8 cellular contexts compared by ENCODE assay signal in genomic region chr6:157272866-157273755, GRCh38. TPM values are rescaled to one million over a fixed set of nuclear protein-coding genes. Genes with fewer than 3 reads are reported as not detected.
A peak's percentile ranks its signal among the peaks of the same experiment; 100 is the strongest.
DNase-seq lines count a peak whose midpoint lies in the region; ATAC-seq lines count a peak whose summit lies in the region.

No MANE protein-coding gene starts in this region.

- no peaks in the 10 kb centered on the region for H3K27me3 Mint-ChIP-seq in activated naive CD8-positive, alpha-beta T cell treated with anti-CD3 and anti-CD28 coated beads, Interleukin-2, amount 50 U/mL, for 24 hours

- H3K4me1 ChIP-seq in GM23248 (ENCODE audit: insufficient read depth), result peaks cover 13% of the 10 kb centered on the region
- H3K4me1 ChIP-seq in neuronal stem cell (ENCODE audit: control insufficient read depth in 2 of 2, insufficient read depth in 1 of 2, low read depth in 1 of 2, low read length in 2 of 2), result peaks cover 0 to 8% of the 10 kb centered on the region in 2 donors

- DNase-seq in GM23248 (peak; percentile 43), NCI-H345 treated with DMSO at 0.1 percent for 48 hours (lab: John Stamatoyannopoulos, UW; ENCODE audit: unreplicated experiment) (peak; percentile 24), neuronal stem cell (ENCODE audit: low spot score) (no peak), UCSD-AML1 (lab: John Stamatoyannopoulos, UW; ENCODE audit: unreplicated experiment) (no peak), DMS 273 (lab: John Stamatoyannopoulos, UW; ENCODE audit: unreplicated experiment) (no peak)
- peak; percentile 12 for DNase-seq in activated naive CD8-positive, alpha-beta T cell treated with anti-CD3 and anti-CD28 coated beads, Interleukin-2, amount 50 U/mL, for 24 hours

- 39 to 43% methylated on average over 16 to 19 of the region's 19 CpGs for WGBS in GM23248 (ENCODE audit: low coverage in 1 of 2, low lambda C conversion rate in 2 of 2, missing lambda C conversion rate in 2 of 2), 2 experiments
- WGBS in neuronal stem cell (ENCODE audit: extremely low coverage in 2 of 2, insufficient read length in 2 of 2, insufficient replicate concordance in 1 of 2), 2 donors, result no CpG with 5 or more reads among the region's 19 CpGs

- H3K14ac ChIP-seq in neuronal stem cell (ENCODE audit: low read length), result no peak overlapping the region

- no peak overlapping the region for H3K4me3 Mint-ChIP-seq in activated naive CD8-positive, alpha-beta T cell treated with anti-CD3 and anti-CD28 coated beads, Interleukin-2, amount 50 U/mL, for 24 hours

- no peak overlapping the region for H2BK12ac ChIP-seq in neuronal stem cell (ENCODE audit: low read length)

- no peaks in the 10 kb centered on the region for H3K9me2 ChIP-seq in GM23248 (ENCODE audit: insufficient read depth)

- H2AFZ ChIP-seq in GM23248, result peak overlapping the region; percentile 92
- H2AFZ ChIP-seq in neuronal stem cell (ENCODE audit: low read length), result peak overlapping the region; percentile 100

- H3K9me3 ChIP-seq in GM23248 (ENCODE audit: low read depth) (no peaks in the 10 kb centered on the region), neuronal stem cell (replicated peaks in 1 of 2; ENCODE audit: control insufficient read depth in 2 of 2, insufficient read depth in 1 of 2, low read depth in 1 of 2, low read length in 2 of 2) (peaks cover 0 to 5% of the 10 kb centered on the region in 2 donors)

- H3K79me1 ChIP-seq in neuronal stem cell (ENCODE audit: low read depth, low read length), result no peaks in the 10 kb centered on the region

- H3K27me3 ChIP-seq in GM23248 (replicated peaks; ENCODE audit: insufficient read depth) (no peaks in the 10 kb centered on the region), neuronal stem cell (ENCODE audit: control insufficient read depth in 3 of 3, insufficient read depth in 3 of 3, low read depth in 1 of 3, low read length in 3 of 3) (peaks cover 0 to 28% (median 10%) of the 10 kb centered on the region in 3 experiments)

- H3K36me3 Mint-ChIP-seq in activated naive CD8-positive, alpha-beta T cell treated with anti-CD3 and anti-CD28 coated beads, Interleukin-2, amount 50 U/mL, for 24 hours (ENCODE audit: low read depth), result no peaks in the 10 kb centered on the region

- no peaks in the 10 kb centered on the region for H3K79me2 ChIP-seq in GM23248 (ENCODE audit: insufficient read depth)

- no peak overlapping the region for H3K4me2 ChIP-seq in GM23248 (ENCODE audit: unreplicated experiment)
- no peak overlapping the region for H3K4me2 ChIP-seq in neuronal stem cell (ENCODE audit: insufficient read depth, low read length, poor library complexity, severe bottlenecking)

- no peaks in the 10 kb centered on the region for H4K20me1 ChIP-seq in GM23248 (ENCODE audit: insufficient read depth)

- no peak overlapping the region for H3K27ac ChIP-seq in GM23248
- no peak overlapping the region for H3K27ac ChIP-seq in neuronal stem cell (replicated peaks; ENCODE audit: low read length)

- H3K23ac ChIP-seq in neuronal stem cell (ENCODE audit: low read depth, low read length, poor library complexity), result no peak overlapping the region

- H3K36me3 ChIP-seq in GM23248 (ENCODE audit: low read depth) (no peaks in the 10 kb centered on the region), neuronal stem cell (replicated peaks in 1 of 2; ENCODE audit: control insufficient read depth in 2 of 2, insufficient read depth in 2 of 2, low read length in 2 of 2) (no peaks in the 10 kb centered on the region)

- in situ Hi-C loops in GM23248 (cut with MboI), result no loop called here

- peaks cover 10% of the 10 kb centered on the region for H3K9me3 Mint-ChIP-seq in activated naive CD8-positive, alpha-beta T cell treated with anti-CD3 and anti-CD28 coated beads, Interleukin-2, amount 50 U/mL, for 24 hours

- H2AK5ac ChIP-seq in neuronal stem cell (ENCODE audit: low read depth, low read length), result peak overlapping the region; percentile 3

- no peak overlapping the region for H4K91ac ChIP-seq in neuronal stem cell (ENCODE audit: low read depth, low read length, poor library complexity)

- H3F3A ChIP-seq in GM23248 (ENCODE audit: insufficient read depth), result peaks cover 9% of the 10 kb centered on the region

- H3K9ac ChIP-seq in GM23248 (no peak overlapping the region), neuronal stem cell (ENCODE audit: low read depth, low read length, poor library complexity) (no peak overlapping the region)

- H2BK120ac ChIP-seq in neuronal stem cell (ENCODE audit: low read depth, low read length), result no peak overlapping the region

- no peak overlapping the region for H4K8ac ChIP-seq in neuronal stem cell (ENCODE audit: low read depth, low read length)

- peak overlapping the region; percentile 61 for H3K18ac ChIP-seq in neuronal stem cell (ENCODE audit: low read length)

- H3K4me1 Mint-ChIP-seq in activated naive CD8-positive, alpha-beta T cell treated with anti-CD3 and anti-CD28 coated beads, Interleukin-2, amount 50 U/mL, for 24 hours, result peaks cover 10% of the 10 kb centered on the region

- no peak overlapping the region for H3K27ac Mint-ChIP-seq in activated naive CD8-positive, alpha-beta T cell treated with anti-CD3 and anti-CD28 coated beads, Interleukin-2, amount 50 U/mL, for 24 hours

- H2BK15ac ChIP-seq in neuronal stem cell (ENCODE audit: low read length), result no peak overlapping the region

- H3K4me3 ChIP-seq in GM23248 (no peak overlapping the region), neuronal stem cell (ENCODE audit: low read length in 2 of 2) (no peak overlapping the region)

- no peak for ATAC-seq in activated naive CD8-positive, alpha-beta T cell treated with anti-CD3 and anti-CD28 coated beads, Interleukin-2, amount 50 U/mL, for 24 hours
- ATAC-seq in GM21825 (IDR thresholded peaks at IDR 0.05; ENCODE audit: unreplicated experiment) (no peak), GM19328 (IDR thresholded peaks at IDR 0.05; ENCODE audit: unreplicated experiment) (no peak)

- no peak overlapping the region for H3K4ac ChIP-seq in neuronal stem cell (ENCODE audit: low read length)

- H2BK5ac ChIP-seq in neuronal stem cell (ENCODE audit: low read length), result no peak overlapping the region

RNA-seq across cellular contexts. Expression of gene TMEM242, which starts 50.2 kb away (rescaled TPM):
- 6.4 and 7.5 TPM in 2 replicates for total RNA-seq in GM23248 (2014; rRNA removed; shearing (Covaris generic))
- 14.5 TPM in 2 replicates for polyA plus RNA-seq in GM23248 (2016; fragmentation: Nextera tagmentation; extraction: Ambion mirVana)
- 6.3 TPM for polyA plus RNA-seq in neuronal stem cell (2013, experiment 1 of 2)
- 6.7 TPM for polyA plus RNA-seq in neuronal stem cell (2013, experiment 2 of 2)

Comparison
In these comparisons a context has a peak if more than half of its experiments do, and no peak if none do; other contexts are left out.
1. DNase-seq: peak in GM23248 (single experiment), NCI-H345 treated with DMSO at 0.1 percent for 48 hours (single experiment) and activated naive CD8-positive, alpha-beta T cell treated with anti-CD3 and anti-CD28 coated beads, Interleukin-2, amount 50 U/mL, for 24 hours (single experiment); none in neuronal stem cell (single experiment), UCSD-AML1 (single experiment) and DMS 273 (single experiment).